ENCODE assay signal across 2 cellular contexts in the genomic region with DNA sequence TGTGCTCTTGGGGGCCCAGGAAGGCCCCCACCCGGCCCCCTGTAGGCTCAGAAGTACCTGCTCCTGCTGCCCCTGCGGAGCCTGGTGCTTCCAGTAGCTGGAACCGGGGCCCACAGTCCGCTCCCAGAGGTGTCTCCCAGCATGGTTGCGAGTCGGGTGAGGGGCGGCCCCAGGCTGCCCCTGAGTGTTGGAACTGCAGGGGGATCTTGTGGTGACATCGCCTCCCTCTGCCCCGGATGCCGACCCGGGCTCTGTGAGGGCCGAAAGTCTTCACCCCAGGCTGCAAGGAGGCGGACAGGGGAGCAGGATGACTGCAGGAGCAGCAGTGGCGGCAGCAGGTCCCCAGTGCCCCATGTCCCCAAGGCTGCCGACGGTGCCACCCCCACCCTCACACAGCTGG.
A peak's percentile ranks its signal among the peaks of the same experiment; 100 is the strongest.
TF ChIP-seq lines count a peak whose summit lies in the region.

No MANE protein-coding gene starts in this region.

TF ChIP-seq in HepG2, 621 proteins besides CTCF, POLR2A, EP300 and RAD21:
- peak; percentile 6 for TF ChIP-seq AGO2 (optimal IDR thresholded peaks at IDR 0.05; ENCODE audit: low read depth, low read length)
- no peak for TF ChIP-seq ZNF431 (CRISPR knock-in tag; IDR thresholded peaks at IDR 0.05; ENCODE audit: borderline replicate concordance, low read depth)
- TF ChIP-seq CENPT (CRISPR knock-in tag; IDR thresholded peaks at IDR 0.05; ENCODE audit: low read depth), result no peak

TF ChIP-seq in GM23338, 12 proteins besides CTCF, POLR2A, EP300 and RAD21:
- TF ChIP-seq CREB1 (CRISPR knock-in tag; IDR thresholded peaks at IDR 0.05; ENCODE audit: low read depth) (no peak), EZH2 (IDR thresholded peaks at IDR 0.05; ENCODE audit: low read depth, unreplicated experiment) (no peak), EZH2phosphoT487 (IDR thresholded peaks at IDR 0.05; ENCODE audit: unreplicated experiment) (no peak), ZNF331 (CRISPR knock-in tag; IDR thresholded peaks at IDR 0.05; ENCODE audit: low read depth) (no peak), ZNF114 (CRISPR knock-in tag; IDR thresholded peaks at IDR 0.05) (no peak), JUNB (IDR thresholded peaks at IDR 0.05; ENCODE audit: unreplicated experiment) (no peak), NANOG (IDR thresholded peaks at IDR 0.05; ENCODE audit: borderline replicate concordance) (no peak), POLR2AphosphoS5 (IDR thresholded peaks at IDR 0.05; ENCODE audit: low read depth) (no peak), STAT1 (IDR thresholded peaks at IDR 0.05; ENCODE audit: unreplicated experiment) (no peak)
- TF ChIP-seq, protein P1, sequence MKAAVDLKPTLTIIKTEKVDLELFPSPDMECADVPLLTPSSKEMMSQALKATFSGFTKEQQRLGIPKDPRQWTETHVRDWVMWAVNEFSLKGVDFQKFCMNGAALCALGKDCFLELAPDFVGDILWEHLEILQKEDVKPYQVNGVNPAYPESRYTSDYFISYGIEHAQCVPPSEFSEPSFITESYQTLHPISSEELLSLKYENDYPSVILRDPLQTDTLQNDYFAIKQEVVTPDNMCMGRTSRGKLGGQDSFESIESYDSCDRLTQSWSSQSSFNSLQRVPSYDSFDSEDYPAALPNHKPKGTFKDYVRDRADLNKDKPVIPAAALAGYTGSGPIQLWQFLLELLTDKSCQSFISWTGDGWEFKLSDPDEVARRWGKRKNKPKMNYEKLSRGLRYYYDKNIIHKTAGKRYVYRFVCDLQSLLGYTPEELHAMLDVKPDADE (IDR thresholded peaks at IDR 0.05), result no peak
- TF ChIP-seq, protein P2, sequence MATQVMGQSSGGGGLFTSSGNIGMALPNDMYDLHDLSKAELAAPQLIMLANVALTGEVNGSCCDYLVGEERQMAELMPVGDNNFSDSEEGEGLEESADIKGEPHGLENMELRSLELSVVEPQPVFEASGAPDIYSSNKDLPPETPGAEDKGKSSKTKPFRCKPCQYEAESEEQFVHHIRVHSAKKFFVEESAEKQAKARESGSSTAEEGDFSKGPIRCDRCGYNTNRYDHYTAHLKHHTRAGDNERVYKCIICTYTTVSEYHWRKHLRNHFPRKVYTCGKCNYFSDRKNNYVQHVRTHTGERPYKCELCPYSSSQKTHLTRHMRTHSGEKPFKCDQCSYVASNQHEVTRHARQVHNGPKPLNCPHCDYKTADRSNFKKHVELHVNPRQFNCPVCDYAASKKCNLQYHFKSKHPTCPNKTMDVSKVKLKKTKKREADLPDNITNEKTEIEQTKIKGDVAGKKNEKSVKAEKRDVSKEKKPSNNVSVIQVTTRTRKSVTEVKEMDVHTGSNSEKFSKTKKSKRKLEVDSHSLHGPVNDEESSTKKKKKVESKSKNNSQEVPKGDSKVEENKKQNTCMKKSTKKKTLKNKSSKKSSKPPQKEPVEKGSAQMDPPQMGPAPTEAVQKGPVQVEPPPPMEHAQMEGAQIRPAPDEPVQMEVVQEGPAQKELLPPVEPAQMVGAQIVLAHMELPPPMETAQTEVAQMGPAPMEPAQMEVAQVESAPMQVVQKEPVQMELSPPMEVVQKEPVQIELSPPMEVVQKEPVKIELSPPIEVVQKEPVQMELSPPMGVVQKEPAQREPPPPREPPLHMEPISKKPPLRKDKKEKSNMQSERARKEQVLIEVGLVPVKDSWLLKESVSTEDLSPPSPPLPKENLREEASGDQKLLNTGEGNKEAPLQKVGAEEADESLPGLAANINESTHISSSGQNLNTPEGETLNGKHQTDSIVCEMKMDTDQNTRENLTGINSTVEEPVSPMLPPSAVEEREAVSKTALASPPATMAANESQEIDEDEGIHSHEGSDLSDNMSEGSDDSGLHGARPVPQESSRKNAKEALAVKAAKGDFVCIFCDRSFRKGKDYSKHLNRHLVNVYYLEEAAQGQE (IDR thresholded peaks at IDR 0.05; ENCODE audit: unreplicated experiment), result no peak
- TF ChIP-seq, protein P3, sequence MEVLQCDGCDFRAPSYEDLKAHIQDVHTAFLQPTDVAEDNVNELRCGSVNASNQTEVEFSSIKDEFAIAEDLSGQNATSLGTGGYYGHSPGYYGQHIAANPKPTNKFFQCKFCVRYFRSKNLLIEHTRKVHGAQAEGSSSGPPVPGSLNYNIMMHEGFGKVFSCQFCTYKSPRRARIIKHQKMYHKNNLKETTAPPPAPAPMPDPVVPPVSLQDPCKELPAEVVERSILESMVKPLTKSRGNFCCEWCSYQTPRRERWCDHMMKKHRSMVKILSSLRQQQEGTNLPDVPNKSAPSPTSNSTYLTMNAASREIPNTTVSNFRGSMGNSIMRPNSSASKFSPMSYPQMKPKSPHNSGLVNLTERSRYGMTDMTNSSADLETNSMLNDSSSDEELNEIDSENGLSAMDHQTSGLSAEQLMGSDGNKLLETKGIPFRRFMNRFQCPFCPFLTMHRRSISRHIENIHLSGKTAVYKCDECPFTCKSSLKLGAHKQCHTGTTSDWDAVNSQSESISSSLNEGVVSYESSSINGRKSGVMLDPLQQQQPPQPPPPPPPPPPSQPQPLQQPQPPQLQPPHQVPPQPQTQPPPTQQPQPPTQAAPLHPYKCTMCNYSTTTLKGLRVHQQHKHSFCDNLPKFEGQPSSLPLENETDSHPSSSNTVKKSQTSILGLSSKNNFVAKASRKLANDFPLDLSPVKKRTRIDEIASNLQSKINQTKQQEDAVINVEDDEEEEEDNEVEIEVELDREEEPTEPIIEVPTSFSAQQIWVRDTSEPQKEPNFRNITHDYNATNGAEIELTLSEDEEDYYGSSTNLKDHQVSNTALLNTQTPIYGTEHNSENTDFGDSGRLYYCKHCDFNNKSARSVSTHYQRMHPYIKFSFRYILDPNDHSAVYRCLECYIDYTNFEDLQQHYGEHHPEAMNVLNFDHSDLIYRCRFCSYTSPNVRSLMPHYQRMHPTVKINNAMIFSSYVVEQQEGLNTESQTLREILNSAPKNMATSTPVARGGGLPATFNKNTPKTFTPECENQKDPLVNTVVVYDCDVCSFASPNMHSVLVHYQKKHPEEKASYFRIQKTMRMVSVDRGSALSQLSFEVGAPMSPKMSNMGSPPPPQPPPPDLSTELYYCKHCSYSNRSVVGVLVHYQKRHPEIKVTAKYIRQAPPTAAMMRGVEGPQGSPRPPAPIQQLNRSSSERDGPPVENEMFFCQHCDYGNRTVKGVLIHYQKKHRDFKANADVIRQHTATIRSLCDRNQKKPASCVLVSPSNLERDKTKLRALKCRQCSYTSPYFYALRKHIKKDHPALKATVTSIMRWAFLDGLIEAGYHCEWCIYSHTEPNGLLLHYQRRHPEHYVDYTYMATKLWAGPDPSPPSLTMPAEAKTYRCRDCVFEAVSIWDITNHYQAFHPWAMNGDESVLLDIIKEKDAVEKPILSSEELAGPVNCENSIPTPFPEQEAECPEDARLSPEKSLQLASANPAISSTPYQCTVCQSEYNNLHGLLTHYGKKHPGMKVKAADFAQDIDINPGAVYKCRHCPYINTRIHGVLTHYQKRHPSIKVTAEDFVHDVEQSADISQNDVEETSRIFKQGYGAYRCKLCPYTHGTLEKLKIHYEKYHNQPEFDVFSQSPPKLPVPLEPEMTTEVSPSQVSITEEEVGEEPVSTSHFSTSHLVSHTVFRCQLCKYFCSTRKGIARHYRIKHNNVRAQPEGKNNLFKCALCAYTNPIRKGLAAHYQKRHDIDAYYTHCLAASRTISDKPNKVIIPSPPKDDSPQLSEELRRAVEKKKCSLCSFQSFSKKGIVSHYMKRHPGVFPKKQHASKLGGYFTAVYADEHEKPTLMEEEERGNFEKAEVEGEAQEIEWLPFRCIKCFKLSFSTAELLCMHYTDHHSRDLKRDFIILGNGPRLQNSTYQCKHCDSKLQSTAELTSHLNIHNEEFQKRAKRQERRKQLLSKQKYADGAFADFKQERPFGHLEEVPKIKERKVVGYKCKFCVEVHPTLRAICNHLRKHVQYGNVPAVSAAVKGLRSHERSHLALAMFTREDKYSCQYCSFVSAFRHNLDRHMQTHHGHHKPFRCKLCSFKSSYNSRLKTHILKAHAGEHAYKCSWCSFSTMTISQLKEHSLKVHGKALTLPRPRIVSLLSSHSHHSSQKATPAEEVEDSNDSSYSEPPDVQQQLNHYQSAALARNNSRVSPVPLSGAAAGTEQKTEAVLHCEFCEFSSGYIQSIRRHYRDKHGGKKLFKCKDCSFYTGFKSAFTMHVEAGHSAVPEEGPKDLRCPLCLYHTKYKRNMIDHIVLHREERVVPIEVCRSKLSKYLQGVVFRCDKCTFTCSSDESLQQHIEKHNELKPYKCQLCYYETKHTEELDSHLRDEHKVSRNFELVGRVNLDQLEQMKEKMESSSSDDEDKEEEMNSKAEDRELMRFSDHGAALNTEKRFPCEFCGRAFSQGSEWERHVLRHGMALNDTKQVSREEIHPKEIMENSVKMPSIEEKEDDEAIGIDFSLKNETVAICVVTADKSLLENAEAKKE (CRISPR knock-in tag; IDR thresholded peaks at IDR 0.05), result no peak
